In the genomic region with DNA sequence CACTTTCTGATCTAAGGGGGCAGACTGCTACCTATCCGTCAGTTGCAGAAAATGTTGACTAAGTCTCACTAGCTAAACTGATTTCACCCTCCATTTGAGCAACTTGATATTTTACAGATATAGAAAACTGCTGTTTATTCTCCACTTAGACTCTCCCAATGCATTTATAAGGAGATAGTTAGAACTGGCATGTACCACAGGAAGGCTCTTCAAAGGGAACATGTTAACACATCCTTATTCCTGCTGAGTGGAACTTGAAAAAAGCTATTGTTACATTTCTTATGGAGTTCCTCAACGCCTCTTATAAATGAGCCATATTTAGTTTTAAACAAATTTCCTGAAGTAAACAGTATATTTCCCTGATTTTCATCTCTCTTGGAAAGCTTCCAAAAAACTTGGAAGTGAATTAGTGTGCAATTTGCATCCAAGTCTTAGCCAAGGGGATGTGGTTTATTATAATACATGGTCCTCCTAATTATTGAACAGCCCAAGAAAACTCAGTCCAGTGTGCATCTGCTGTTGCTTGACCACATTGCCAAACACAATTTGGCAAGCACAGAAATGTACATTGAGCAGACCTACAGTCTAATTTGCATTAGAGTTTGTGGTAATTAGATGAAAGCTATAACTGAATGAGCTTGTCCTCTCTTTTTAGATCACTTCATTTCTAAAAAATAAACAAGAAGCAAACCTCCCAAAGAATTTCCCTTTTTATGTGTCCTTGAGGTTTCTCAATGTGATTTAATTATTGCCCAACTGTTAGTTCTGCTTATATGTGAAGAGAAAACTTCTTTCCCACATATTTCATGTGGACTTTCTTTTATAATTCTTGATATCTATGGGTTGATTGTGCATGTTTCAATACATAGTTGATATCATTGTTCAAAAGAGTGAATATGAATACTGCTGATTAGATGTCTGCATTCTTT, we compare ENCODE assay signal across 1 cellular context.
A peak's percentile ranks its signal among the peaks of the same experiment; 100 is the strongest.
TF ChIP-seq lines count a peak whose summit lies in the region.

No MANE protein-coding gene starts in this region.

TF ChIP-seq in SK-N-SH, 30 proteins besides CTCF, POLR2A, EP300 and RAD21 (continued from another document):
- TF ChIP-seq REST (IDR thresholded peaks at IDR 0.05; ENCODE audit: low read depth, low read length) (no peak), ELF1 (IDR thresholded peaks at IDR 0.05) (no peak), MAX (IDR thresholded peaks at IDR 0.05; ENCODE audit: low read depth) (no peak), TEAD4 (IDR thresholded peaks at IDR 0.05; ENCODE audit: borderline replicate concordance, insufficient read depth) (peak; percentile 71; the same call in 1 of the 2 replicates), POLR2AphosphoS5 (IDR thresholded peaks at IDR 0.05; ENCODE audit: low read depth, low read length) (peak; percentile 84; the same call in 1 of the 2 replicates), JUND (IDR thresholded peaks at IDR 0.05) (no peak; the same call in 1 of the 2 replicates), RXRA (IDR thresholded peaks at IDR 0.05; ENCODE audit: borderline replicate concordance, low read depth) (no peak), NRF1 (IDR thresholded peaks at IDR 0.05; ENCODE audit: low read depth, low read length) (no peak), MXI1 (IDR thresholded peaks at IDR 0.05; ENCODE audit: low read depth, low read length) (no peak), IRF3 (IDR thresholded peaks at IDR 0.05; ENCODE audit: low read depth, low read length) (no peak), FOXM1 (IDR thresholded peaks at IDR 0.05; ENCODE audit: low read depth) (peak; percentile 82; the same call in 1 of the 2 replicates), CHD2 (IDR thresholded peaks at IDR 0.05; ENCODE audit: low read length, partially characterized antibody) (peak; percentile 58), PBX3 (IDR thresholded peaks at IDR 0.05) (peak; percentile 72), NFIC (IDR thresholded peaks at IDR 0.05; ENCODE audit: borderline replicate concordance) (peak; percentile 73; the same call in 1 of the 2 replicates), RFX5 (IDR thresholded peaks at IDR 0.05; ENCODE audit: low read length) (no peak), FOXJ3 (CRISPR knock-in tag; IDR thresholded peaks at IDR 0.05) (no peak), TCF12 (IDR thresholded peaks at IDR 0.05) (peak; percentile 91), SIN3A (IDR thresholded peaks at IDR 0.05; ENCODE audit: borderline replicate concordance, low read depth, low read length) (no peak)
- TF ChIP-seq, protein P1, sequence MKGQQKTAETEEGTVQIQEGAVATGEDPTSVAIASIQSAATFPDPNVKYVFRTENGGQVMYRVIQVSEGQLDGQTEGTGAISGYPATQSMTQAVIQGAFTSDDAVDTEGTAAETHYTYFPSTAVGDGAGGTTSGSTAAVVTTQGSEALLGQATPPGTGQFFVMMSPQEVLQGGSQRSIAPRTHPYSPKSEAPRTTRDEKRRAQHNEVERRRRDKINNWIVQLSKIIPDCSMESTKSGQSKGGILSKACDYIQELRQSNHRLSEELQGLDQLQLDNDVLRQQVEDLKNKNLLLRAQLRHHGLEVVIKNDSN (IDR thresholded peaks at IDR 0.05; ENCODE audit: borderline replicate concordance, low read depth) = no peak
- TF ChIP-seq, protein P2, sequence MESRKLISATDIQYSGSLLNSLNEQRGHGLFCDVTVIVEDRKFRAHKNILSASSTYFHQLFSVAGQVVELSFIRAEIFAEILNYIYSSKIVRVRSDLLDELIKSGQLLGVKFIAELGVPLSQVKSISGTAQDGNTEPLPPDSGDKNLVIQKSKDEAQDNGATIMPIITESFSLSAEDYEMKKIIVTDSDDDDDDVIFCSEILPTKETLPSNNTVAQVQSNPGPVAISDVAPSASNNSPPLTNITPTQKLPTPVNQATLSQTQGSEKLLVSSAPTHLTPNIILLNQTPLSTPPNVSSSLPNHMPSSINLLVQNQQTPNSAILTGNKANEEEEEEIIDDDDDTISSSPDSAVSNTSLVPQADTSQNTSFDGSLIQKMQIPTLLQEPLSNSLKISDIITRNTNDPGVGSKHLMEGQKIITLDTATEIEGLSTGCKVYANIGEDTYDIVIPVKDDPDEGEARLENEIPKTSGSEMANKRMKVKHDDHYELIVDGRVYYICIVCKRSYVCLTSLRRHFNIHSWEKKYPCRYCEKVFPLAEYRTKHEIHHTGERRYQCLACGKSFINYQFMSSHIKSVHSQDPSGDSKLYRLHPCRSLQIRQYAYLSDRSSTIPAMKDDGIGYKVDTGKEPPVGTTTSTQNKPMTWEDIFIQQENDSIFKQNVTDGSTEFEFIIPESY (IDR thresholded peaks at IDR 0.05; ENCODE audit: borderline replicate concordance, low read depth) = no peak
